1 cellular context compared by ENCODE assay signal in the genomic region with DNA sequence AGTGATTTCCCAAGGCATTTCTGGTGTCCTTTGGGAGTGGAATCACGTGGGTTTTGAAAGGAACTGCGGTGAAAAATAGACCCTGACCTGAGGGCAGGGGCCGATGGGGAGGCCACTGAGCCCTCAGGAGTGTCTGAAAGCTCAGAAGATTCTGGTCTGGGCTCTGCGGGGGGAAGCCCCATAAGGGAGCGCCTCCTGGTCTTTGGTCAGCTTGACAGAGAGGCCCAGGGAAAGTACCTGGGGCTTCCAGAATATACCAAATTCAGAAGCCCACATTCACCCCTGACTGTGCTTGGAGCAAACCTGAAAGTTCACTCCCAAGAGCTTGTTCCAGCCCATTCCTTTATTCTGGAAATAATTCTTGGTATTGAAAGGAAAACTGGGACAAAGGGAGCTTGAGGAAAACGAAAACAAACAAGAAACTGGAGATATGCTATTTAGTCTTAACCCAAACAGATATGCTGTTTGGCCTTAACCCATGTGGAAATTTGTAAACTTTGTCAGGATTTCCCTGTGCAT.
A peak's percentile ranks its signal among the peaks of the same experiment; 100 is the strongest.
TF ChIP-seq lines count a peak whose summit lies in the region.

No MANE protein-coding gene starts in this region.

TF ChIP-seq in GM12878, 131 proteins besides CTCF, POLR2A, EP300 and RAD21:
- TF ChIP-seq IKZF2 (IDR thresholded peaks at IDR 0.05) (peak; percentile 81 to 82), TBL1XR1 (IDR thresholded peaks at IDR 0.05; ENCODE audit: low read depth, low read length) (no peak), CREB1 (IDR thresholded peaks at IDR 0.05; ENCODE audit: low read depth) (no peak), CBX5 (IDR thresholded peaks at IDR 0.05; ENCODE audit: low read depth) (no peak), MEF2B (IDR thresholded peaks at IDR 0.05; ENCODE audit: partially characterized antibody, poor library complexity, severe bottlenecking) (peak; percentile 73), RFX5 (IDR thresholded peaks at IDR 0.05; ENCODE audit: low read depth, low read length) (no peak), EED (IDR thresholded peaks at IDR 0.05; ENCODE audit: low read depth) (peak; percentile 86), RUNX3 (IDR thresholded peaks at IDR 0.05; ENCODE audit: low read length) (peak; percentile 47), JUNB (IDR thresholded peaks at IDR 0.05) (no peak), RAD51 (IDR thresholded peaks at IDR 0.05) (peak; percentile 25; the same call in 1 of the 2 replicates), CBFB (IDR thresholded peaks at IDR 0.05; ENCODE audit: low read depth) (0 out of 2 replicates have a peak, but pooled peaks have one; percentile 23), ZBED1 (IDR thresholded peaks at IDR 0.05; ENCODE audit: borderline replicate concordance) (no peak), NR2F1 (conservative IDR thresholded peaks at IDR 0.05) (peak; percentile 60), MTA3 (IDR thresholded peaks at IDR 0.05; ENCODE audit: borderline replicate concordance, low read length) (peak; percentile 34; the same call in 1 of the 2 replicates), NFIC (IDR thresholded peaks at IDR 0.05; ENCODE audit: low read depth, low read length) (0 out of 2 replicates have a peak, but pooled peaks have one; percentile 61), IRF3 (IDR thresholded peaks at IDR 0.05) (no peak), CREM (IDR thresholded peaks at IDR 0.05; ENCODE audit: low read depth) (peak; percentile 27; the same call in 1 of the 2 replicates), ATF7 (IDR thresholded peaks at IDR 0.05; ENCODE audit: low read depth) (0 out of 2 replicates have a peak, but pooled peaks have one; percentile 15), IKZF1 (conservative IDR thresholded peaks at IDR 0.05) (peak; percentile 75), GABPA (IDR thresholded peaks at IDR 0.05; ENCODE audit: low read depth) (no peak), RELB (IDR thresholded peaks at IDR 0.05; ENCODE audit: low read depth) (peak; percentile 82)
